ENCODE assay signal across 13 cellular contexts in the genomic region with DNA sequence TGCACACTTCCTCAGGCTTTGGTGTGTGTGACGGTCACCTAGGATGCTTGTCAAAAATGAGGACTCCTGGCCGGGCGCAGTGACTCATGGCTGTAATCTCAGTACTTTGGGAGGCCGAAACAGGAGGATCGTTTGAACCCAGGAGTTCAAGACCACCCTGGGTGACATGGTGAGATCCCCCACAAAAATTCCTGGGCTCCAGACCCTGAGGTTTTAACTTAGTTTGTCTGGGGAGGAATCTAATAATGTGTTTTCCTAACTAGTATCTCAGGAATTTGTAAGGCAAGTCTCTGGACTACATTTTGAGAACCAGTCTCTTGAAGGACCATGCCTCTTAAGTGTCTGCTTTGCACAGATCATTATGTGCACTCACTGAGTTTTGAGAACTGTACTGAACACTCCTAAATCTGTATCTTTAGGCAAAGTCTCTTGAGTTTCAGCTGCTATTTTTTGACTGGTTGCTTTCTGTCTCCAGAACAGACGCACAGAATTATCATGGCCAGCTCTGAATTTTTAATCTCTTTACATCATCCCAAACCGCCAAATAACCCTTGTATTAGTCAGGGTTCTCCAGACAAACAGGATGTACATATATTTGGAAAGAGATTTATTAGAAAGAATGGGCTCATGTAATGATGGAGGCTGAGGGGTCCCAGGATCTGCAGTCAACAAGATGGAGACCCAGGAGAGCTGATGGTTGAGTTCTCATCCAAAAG. TPM values are rescaled to one million over a fixed set of nuclear protein-coding genes. Genes with fewer than 3 reads are reported as not detected.
DNase-seq lines count a peak whose midpoint lies in the region; ATAC-seq and TF ChIP-seq lines count a peak whose summit lies in the region.
"Had no signal": no experiment of that assay in that cellular context is flagged by ENCODE, and none has a peak within 500 bp of the region (broad histone marks: within the 10 kb centered on the region; RNA-seq: fewer than 3 reads in every experiment).

No MANE protein-coding gene starts in this region.

- no peak for ATAC-seq in HG02970 (IDR thresholded peaks at IDR 0.05; ENCODE audit: low FRiP score, unreplicated experiment)

- H3K36me3 ChIP-seq in DOHH2 (ENCODE audit: control insufficient read depth, low read length): no peaks in the 10 kb centered on the region
- no peaks in the 10 kb centered on the region for H3K36me3 ChIP-seq in OCI-LY7 (ENCODE audit: insufficient read depth, low read length)
- H3K36me3 ChIP-seq in osteoblast (ENCODE audit: insufficient read depth, low read length): no peaks in the 10 kb centered on the region
- H3K36me3 ChIP-seq in WERI-Rb-1: no peaks in the 10 kb centered on the region
- H3K36me3 ChIP-seq: ascending aorta, heart left ventricle had no signal

- intact Hi-C loops in OCI-LY7 (cut with micrococcal nuclease; ENCODE audit: unreplicated experiment): loop anchor here (5.0 to 10.0 kb wide), 3 partner anchors 321 to 621 kb away; no protein-coding TSS in a partner anchor

- no peak overlapping the region for H3K14ac ChIP-seq in H9 (ENCODE audit: insufficient read depth, low read length)

- H2BK15ac ChIP-seq in H9 (ENCODE audit: low read depth, low read length): no peak overlapping the region

- H3K9me3 Mint-ChIP-seq in H9: peaks cover 6 to 10% of the 10 kb centered on the region in 2 experiments
- H3K9me3 Mint-ChIP-seq: dendritic cell treated with granulocyte-macrophage colony-stimulating factor and Interleukin-4, amounts not matched to agents 40 ng/mL and 50 ng/mL, for 4 days; memory B cell had no signal

- POLR2A ChIA-PET in OCI-LY7 (lab: Charles Lee): no interaction called here

- H3K4me2 ChIP-seq in DOHH2 (ENCODE audit: low read length) (no peak overlapping the region), OCI-LY7 (ENCODE audit: low read length) (no peak overlapping the region), osteoblast (ENCODE audit: insufficient read depth, low read length) (peak overlapping the region; percentile 55), H9 (ENCODE audit: insufficient read depth, insufficient read length, low read length) (no peak overlapping the region)

- H2BK12ac ChIP-seq in H9 (ENCODE audit: insufficient read length, low read depth, low read length): no peak overlapping the region

- H3K79me2 ChIP-seq in DOHH2 (ENCODE audit: control insufficient read depth, low read length) (no peaks in the 10 kb centered on the region), OCI-LY7 (ENCODE audit: insufficient read depth, low read depth, low read length) (no peaks in the 10 kb centered on the region), osteoblast (ENCODE audit: insufficient read depth, low read length) (no peaks in the 10 kb centered on the region), H9 (ENCODE audit: insufficient read depth, low read length) (no peaks in the 10 kb centered on the region)

- H3K4me1 Mint-ChIP-seq in H9: peaks cover 2 to 3% of the 10 kb centered on the region in 2 experiments; a peak in 1 of 4 replicates
- H3K4me1 Mint-ChIP-seq: memory B cell had no signal

- TF ChIP-seq CTCF in DOHH2 (IDR thresholded peaks at IDR 0.05; ENCODE audit: low read depth, low read length, poor library complexity, severe bottlenecking) (peak; percentile 42), OCI-LY7 (conservative IDR thresholded peaks at IDR 0.05; ENCODE audit: low read length) (peak; percentile 33), cardiac fibroblast (IDR thresholded peaks at IDR 0.05; ENCODE audit: low read depth, low read length) (no peak), osteoblast (IDR thresholded peaks at IDR 0.05; ENCODE audit: extremely low read depth, low read depth, low read length) (no peak), H9 (conservative IDR thresholded peaks at IDR 0.05) (no peak), WERI-Rb-1 (IDR thresholded peaks at IDR 0.05; ENCODE audit: low read depth, low read length) (no peak)

- no peak overlapping the region for H4K8ac ChIP-seq in H9 (replicated peaks; ENCODE audit: insufficient read length, low read depth, low read length)

- DNase-seq in OCI-LY7 (ENCODE audit: low spot score) (no peak), cardiac fibroblast (ENCODE audit: low read depth in 2 of 2) (peak; percentile 71 to 74), osteoblast (ENCODE audit: insufficient read length, low spot score, missing footprints) (no peak), H9 (no peak), DMS53 treated with DMSO at 0.1 percent for 48 hours (lab: John Stamatoyannopoulos, UW; ENCODE audit: unreplicated experiment) (no peak), WERI-Rb-1 (no peak)

- WGBS in H9 (ENCODE audit: extremely low coverage, insufficient read length, low lambda C conversion rate): no CpG with 5 or more reads among the region's 7 CpGs

- no peak overlapping the region for H3K18ac ChIP-seq in H9 (ENCODE audit: insufficient read length, low read depth, low read length)

- H3K4me3 Mint-ChIP-seq in H9: no peak overlapping the region
- H3K4me3 Mint-ChIP-seq: dendritic cell treated with granulocyte-macrophage colony-stimulating factor and Interleukin-4, amounts not matched to agents 40 ng/mL and 50 ng/mL, for 4 days; memory B cell had no signal

- no peak overlapping the region for H2BK5ac ChIP-seq in H9 (ENCODE audit: insufficient read length, low read length)

- H3K4me1 ChIP-seq in DOHH2 (ENCODE audit: control insufficient read depth, low read length) (no peaks in the 10 kb centered on the region), OCI-LY7 (ENCODE audit: insufficient read depth, low read length, poor library complexity, severe bottlenecking) (no peaks in the 10 kb centered on the region), osteoblast (ENCODE audit: insufficient read depth, low read length) (peaks cover 11% of the 10 kb centered on the region), H9 (ENCODE audit: insufficient read depth, low read length) (no peaks in the 10 kb centered on the region)

- no peak overlapping the region for H3K4ac ChIP-seq in H9 (ENCODE audit: low read depth, low read length)

- no TSS peak for BruUV-seq in OCI-LY7 (replicated peaks; lab: Mats Ljungman, UMichigan)

- H3T11ph ChIP-seq in H9 (ENCODE audit: low read length): no peak overlapping the region

- no peak overlapping the region for H2AFZ ChIP-seq in OCI-LY7 (ENCODE audit: low read length)
- peak overlapping the region; percentile 4 for H2AFZ ChIP-seq in osteoblast (ENCODE audit: low read length)
- H2AFZ ChIP-seq in H9 (ENCODE audit: low read length): no peak overlapping the region

- no peaks in the 10 kb centered on the region for H3F3A ChIP-seq in DOHH2 (ENCODE audit: control insufficient read depth, insufficient read depth)

- H3K36me3 Mint-ChIP-seq in H9 (ENCODE audit: insufficient read depth in 1 of 3, low read depth in 3 of 3): peaks cover 3 to 8% (median 5%) of the 10 kb centered on the region in 3 experiments; a peak in 4 of 7 replicates

- H4K5ac ChIP-seq in H9 (ENCODE audit: insufficient read length, low read depth, low read length): no peak overlapping the region

- H3K9me3 ChIP-seq in DOHH2 (ENCODE audit: control insufficient read depth, insufficient read depth, low read length) (no peaks in the 10 kb centered on the region), OCI-LY7 (ENCODE audit: low read length) (no peaks in the 10 kb centered on the region), osteoblast (ENCODE audit: low read depth, low read length) (no peaks in the 10 kb centered on the region), H9 (ENCODE audit: control insufficient read depth, low read depth, low read length) (no peaks in the 10 kb centered on the region), WERI-Rb-1 (ENCODE audit: severe bottlenecking) (peaks cover 2% of the 10 kb centered on the region)
- H3K9me3 ChIP-seq: ascending aorta had no signal

- no peaks in the 10 kb centered on the region for H3K23me2 ChIP-seq in H9 (ENCODE audit: insufficient read length, low read depth, low read length, poor library complexity, severe bottlenecking)

- H2AK5ac ChIP-seq in H9 (ENCODE audit: insufficient read length, low read length): no peak overlapping the region

- no peak overlapping the region for H2BK20ac ChIP-seq in H9 (ENCODE audit: low read depth, low read length, poor library complexity, severe bottlenecking)

- H3K9me2 ChIP-seq in DOHH2 (replicated peaks; ENCODE audit: control insufficient read depth, low read length): no peaks in the 10 kb centered on the region
- H3K9me2 ChIP-seq in OCI-LY7 (ENCODE audit: insufficient read depth, low read length): no peaks in the 10 kb centered on the region

- H3K27ac ChIP-seq in DOHH2 (ENCODE audit: low read depth, low read length) (no peak overlapping the region), OCI-LY7 (ENCODE audit: low read depth, low read length, poor library complexity, severe bottlenecking) (no peak overlapping the region), osteoblast (ENCODE audit: low read depth, low read length) (peak overlapping the region; percentile 74), H9 (ENCODE audit: insufficient read length, low read depth, low read length) (no peak overlapping the region), WERI-Rb-1 (no peak overlapping the region)
- H3K27ac ChIP-seq: ascending aorta, epithelial cell of prostate, heart left ventricle had no signal

- H3K4me3 ChIP-seq in DOHH2 (ENCODE audit: low read length): no peak overlapping the region
- H3K4me3 ChIP-seq in OCI-LY7 (ENCODE audit: low read depth, low read length, poor library complexity, severe bottlenecking): no peak overlapping the region
- no peak overlapping the region for H3K4me3 ChIP-seq in cardiac fibroblast (replicated peaks in 1 of 2; ENCODE audit: low read depth in 2 of 2, low read length in 2 of 2)
- H3K4me3 ChIP-seq in osteoblast (ENCODE audit: insufficient read depth, low read length): no peak overlapping the region
- H3K4me3 ChIP-seq in WERI-Rb-1 (ENCODE audit: low read depth, low read length): no peak overlapping the region
- H3K4me3 ChIP-seq: ascending aorta, heart left ventricle had no signal

- H4K20me1 ChIP-seq in DOHH2 (ENCODE audit: control insufficient read depth, insufficient read depth, low read depth, low read length) (no peaks in the 10 kb centered on the region), OCI-LY7 (ENCODE audit: insufficient read depth, low read length) (no peaks in the 10 kb centered on the region), osteoblast (ENCODE audit: insufficient read depth, low read length) (no peaks in the 10 kb centered on the region), H9 (ENCODE audit: control insufficient read depth, insufficient read depth, insufficient read length) (no peaks in the 10 kb centered on the region)

- no peak overlapping the region for H4K91ac ChIP-seq in H9 (ENCODE audit: insufficient read length, low read depth, low read length)

- no peak overlapping the region for H3K9ac ChIP-seq in H9 (ENCODE audit: extremely low read depth, insufficient read length, low read length)

- H3K79me1 ChIP-seq in H9 (ENCODE audit: insufficient read depth, low read depth, low read length, poor library complexity, severe bottlenecking): no peaks in the 10 kb centered on the region

- H3K27me3 ChIP-seq in DOHH2 (ENCODE audit: control insufficient read depth, low read length): no peaks in the 10 kb centered on the region
- H3K27me3 ChIP-seq in osteoblast (ENCODE audit: insufficient read depth, low read length): no peaks in the 10 kb centered on the region
- H3K27me3 ChIP-seq in H9 (ENCODE audit: insufficient read depth, low read length): no peaks in the 10 kb centered on the region
- H3K27me3 ChIP-seq in WERI-Rb-1 (ENCODE audit: insufficient read depth, low read depth, severe bottlenecking): no peaks in the 10 kb centered on the region
- H3K27me3 ChIP-seq: ascending aorta, heart left ventricle had no signal

- H3K27me3 Mint-ChIP-seq in H9 (ENCODE audit: low read depth): no peaks in the 10 kb centered on the region
- H3K27me3 Mint-ChIP-seq: dendritic cell treated with granulocyte-macrophage colony-stimulating factor and Interleukin-4, amounts not matched to agents 40 ng/mL and 50 ng/mL, for 4 days had no signal

- no peak overlapping the region for H2BK120ac ChIP-seq in H9 (ENCODE audit: low read depth, low read length, poor library complexity, severe bottlenecking)

- no peak overlapping the region for H3K23ac ChIP-seq in H9 (ENCODE audit: insufficient read length, low read depth, low read length)

- CTCF ChIA-PET in OCI-LY7 (lab: Charles Lee; ENCODE audit: unreplicated experiment): interaction anchor here (0.6 kb wide), 1 partner anchor 130 kb away, joined by 3 read pairs; no protein-coding TSS in a partner anchor

- H3K56ac ChIP-seq in H9 (ENCODE audit: insufficient read length, low read depth, low read length): no peak overlapping the region

- no peak overlapping the region for H3K27ac Mint-ChIP-seq in H9
- H3K27ac Mint-ChIP-seq: dendritic cell treated with granulocyte-macrophage colony-stimulating factor and Interleukin-4, amounts not matched to agents 40 ng/mL and 50 ng/mL, for 4 days; memory B cell had no signal

RNA-seq across cellular contexts. Expression of gene VANGL1, which starts 45.5 kb away (rescaled TPM):
- total RNA-seq in OCI-LY7 (2014; rRNA removed; shearing (Covaris generic)): not detected in 2 replicates
- total RNA-seq in OCI-LY7 (2022) (1.2 TPM in 2 replicates), osteoblast (11.2 and 13.3 TPM in 2 replicates), H9 (2021) (13.5 and 13.6 TPM in 2 replicates)

Comparison
In these comparisons a context has a peak if more than half of its experiments do, and no peak if none do; other contexts are left out.
1. CTCF ChIP-seq: peak in DOHH2 (single experiment) and OCI-LY7 (single experiment); none in cardiac fibroblast (single experiment), osteoblast (single experiment), H9 (single experiment) and WERI-Rb-1 (single experiment).
2. DNase-seq: peak in cardiac fibroblast (2 of 2); none in OCI-LY7 (single experiment), osteoblast (single experiment), H9 (single experiment), DMS53 treated with DMSO at 0.1 percent for 48 hours (single experiment) and WERI-Rb-1 (single experiment).